In the genomic region with DNA sequence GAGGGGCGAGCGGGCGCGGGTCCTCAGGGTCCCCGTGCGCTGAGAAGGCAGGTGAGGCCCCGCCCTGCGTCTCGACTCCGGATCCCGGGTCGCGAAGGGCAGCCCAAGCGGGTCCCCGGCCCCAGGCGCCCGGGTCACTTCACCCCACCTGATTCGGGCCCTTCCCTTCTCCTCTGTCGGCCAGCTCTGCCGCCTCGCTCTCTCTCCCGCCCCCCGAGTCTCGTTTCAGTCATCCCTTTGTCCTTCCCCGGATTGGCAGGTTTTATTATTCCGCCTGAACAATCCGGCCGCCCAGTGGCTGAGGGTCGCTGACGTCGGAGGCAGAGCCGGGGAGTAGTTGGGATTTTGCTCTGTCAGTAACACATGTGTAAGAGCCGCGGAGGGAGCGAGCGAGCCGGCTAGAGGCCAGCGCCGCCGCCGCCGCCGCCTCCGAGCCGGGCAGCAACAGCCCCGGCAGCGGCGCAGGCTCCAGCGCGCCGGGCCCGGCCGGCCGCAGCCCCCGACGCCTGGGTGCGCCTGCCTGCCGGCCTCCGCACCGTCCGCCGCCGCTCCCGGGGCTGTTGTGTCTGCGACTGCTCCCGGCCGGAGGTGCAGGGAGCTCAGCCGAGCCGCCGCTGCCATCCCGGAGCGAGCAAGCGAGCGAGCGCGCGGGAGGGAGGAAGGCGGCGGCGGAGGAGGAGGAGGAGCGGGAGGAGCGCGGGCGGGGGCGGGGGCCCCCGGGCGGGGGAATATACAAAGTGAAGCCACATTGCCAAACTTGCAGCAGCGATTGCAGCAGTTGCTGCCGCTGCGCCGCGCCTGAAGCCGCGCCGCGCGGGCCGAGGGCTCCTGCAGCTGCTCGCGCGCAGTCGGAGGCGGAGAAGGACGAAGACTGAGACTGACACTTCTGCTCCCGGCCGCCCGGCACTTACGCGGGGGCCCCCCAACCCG, we compare ENCODE assay signal across 8 cellular contexts. TPM values are rescaled to one million over a fixed set of nuclear protein-coding genes. Genes with fewer than 3 reads are reported as not detected.
DNase-seq lines count a peak whose midpoint lies in the region; ATAC-seq and TF ChIP-seq lines count a peak whose summit lies in the region.

A gene with protein sequence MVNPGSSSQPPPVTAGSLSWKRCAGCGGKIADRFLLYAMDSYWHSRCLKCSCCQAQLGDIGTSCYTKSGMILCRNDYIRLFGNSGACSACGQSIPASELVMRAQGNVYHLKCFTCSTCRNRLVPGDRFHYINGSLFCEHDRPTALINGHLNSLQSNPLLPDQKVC (plus strand): TSS at position 760 of the 930 bp plus-strand sequence. CDS start 3,136 bp downstream, outside the sequence.

- peak; percentile 67 for DNase-seq in NCI-H2081 treated with DMSO at 0.1 percent for 48 hours (lab: John Stamatoyannopoulos, UW)
- peak; percentile 93 for DNase-seq in T1000 (lab: John Stamatoyannopoulos, UW)
- peak; percentile 99 for DNase-seq in astrocyte of the hippocampus (ENCODE audit: low read depth, low spot score)
- DNase-seq in hepatic stellate cell (ENCODE audit: low spot score), result peak; percentile 98
- peak; percentile 92 for DNase-seq in renal cortical epithelial cell (ENCODE audit: low read depth)

- no peak for TF ChIP-seq CTCF in 22Rv1 (IDR thresholded peaks at IDR 0.05)

- H3K27ac ChIP-seq in 22Rv1, result peak within 1 kb of the TSS; percentile 98

- ATAC-seq in GM18519 (IDR thresholded peaks at IDR 0.05; ENCODE audit: low FRiP score, unreplicated experiment), result peak; percentile 79
- peak; percentile 82 for ATAC-seq in HG03045 (IDR thresholded peaks at IDR 0.05; ENCODE audit: unreplicated experiment)

RNA-seq across cellular contexts. Expression of the gene that starts here (rescaled TPM):
- total RNA-seq in renal cortical epithelial cell, result 52.3 and 58.3 TPM in 2 replicates

Comparison
In these comparisons a context has a peak if more than half of its experiments do, and no peak if none do; other contexts are left out.
1. Peak in every context shown above with its lines: DNase-seq, ATAC-seq and H3K27ac ChIP-seq.